20 cellular contexts compared by ENCODE assay signal in genomic region chr5:31898246-31898645, GRCh38.
A peak's percentile ranks its signal among the peaks of the same experiment; 100 is the strongest.
DNase-seq lines count a peak whose midpoint lies in the region; ATAC-seq, FAIRE-seq and TF ChIP-seq lines count a peak whose summit lies in the region.
"Had no signal": no experiment of that assay in that cellular context is flagged by ENCODE, and none has a peak within 500 bp of the region (broad histone marks: within the 10 kb centered on the region; RNA-seq: fewer than 3 reads in every experiment).

No MANE protein-coding gene starts in this region.

- H2BK12ac ChIP-seq in H9 (ENCODE audit: insufficient read length, low read depth, low read length) (no peak overlapping the region), neuronal stem cell (ENCODE audit: low read length) (peak overlapping the region; percentile 31)

- CTCF ChIA-PET in K562 (lab: Yijun Ruan, JAX; ENCODE audit: low intra/inter-chr PET ratio): no interaction called here

- TF ChIP-seq CTCF in H9 (conservative IDR thresholded peaks at IDR 0.05) (no peak), K562 (IDR thresholded peaks at IDR 0.05 in 2 of 3, conservative IDR thresholded peaks at IDR 0.05 in 1 of 3; ENCODE audit: insufficient read depth in 2 of 3, low read depth in 1 of 3, low read length in 3 of 3) (no peak)

- H2AK5ac ChIP-seq in H9 (ENCODE audit: insufficient read length, low read length) (no peak overlapping the region), neuronal stem cell (ENCODE audit: low read depth, low read length) (no peak overlapping the region)

- H2AFZ ChIP-seq in H9 (ENCODE audit: low read length) (no peak overlapping the region), K562 (ENCODE audit: low read depth, low read length) (no peak overlapping the region), neuronal stem cell (ENCODE audit: low read length) (no peak overlapping the region)
- H2AFZ ChIP-seq: GM23338 had no signal

- no peak overlapping the region for H3K27ac ChIP-seq in H9 (ENCODE audit: insufficient read length, low read depth, low read length)
- no peak overlapping the region for H3K27ac ChIP-seq in K562 (ENCODE audit: extremely low read depth, low read depth, low read length)
- no peak overlapping the region for H3K27ac ChIP-seq in neuronal stem cell (replicated peaks; ENCODE audit: low read length)

- DNase-seq in H9 (no peak), NCI-H524 (lab: John Stamatoyannopoulos, UW) (peak; percentile 5 to 70), K562 (ENCODE audit: extremely low read depth in 1 of 4, low spot score in 3 of 4) (no peak), neuronal stem cell (ENCODE audit: low spot score) (no peak), H4 (ENCODE audit: low spot score) (no peak), SKM-1 treated with dmso at 0.1 percent for 144 hours (lab: John Stamatoyannopoulos, UW; ENCODE audit: unreplicated experiment) (no peak)
- DNase-seq: CD4-positive, alpha-beta memory T cell; COR-L47; HCEC 1CT; NCI-H1092 treated with DMSO at 0.1 percent for 48 hours; NCI-H1436; NCI-H187 treated with DMSO at 0.1 percent for 48 hours; NCI-H510A; Right ventricle myocardium superior; RPMI8226 had no signal

- H3K36me3 ChIP-seq in K562 (ENCODE audit: control insufficient read depth, insufficient read depth, low read length): no peaks in the 10 kb centered on the region
- H3K36me3 ChIP-seq in neuronal stem cell (replicated peaks in 1 of 2; ENCODE audit: control insufficient read depth in 2 of 2, insufficient read depth in 2 of 2, low read length in 2 of 2): no peaks in the 10 kb centered on the region

- H4K91ac ChIP-seq in H9 (ENCODE audit: insufficient read length, low read depth, low read length): no peak overlapping the region
- no peak overlapping the region for H4K91ac ChIP-seq in neuronal stem cell (ENCODE audit: low read depth, low read length, poor library complexity)

- H3K23ac ChIP-seq in H9 (ENCODE audit: insufficient read length, low read depth, low read length): no peak overlapping the region
- no peak overlapping the region for H3K23ac ChIP-seq in neuronal stem cell (ENCODE audit: low read depth, low read length, poor library complexity)

- no TSS peak for BruUV-seq in K562 (replicated peaks; lab: Mats Ljungman, UMichigan)

- H4K8ac ChIP-seq in H9 (replicated peaks; ENCODE audit: insufficient read length, low read depth, low read length) (no peak overlapping the region), neuronal stem cell (ENCODE audit: low read depth, low read length) (no peak overlapping the region)

- FAIRE-seq in K562 (lab: Jason Lieb, UNC): no peak
- FAIRE-seq: G401.6 had no signal

- in situ Hi-C loops in K562 (cut with MboI): no loop called here

- no peaks in the 10 kb centered on the region for H3K27me3 Mint-ChIP-seq in H9 (ENCODE audit: low read depth)

- H2BK20ac ChIP-seq in H9 (ENCODE audit: low read depth, low read length, poor library complexity, severe bottlenecking): no peak overlapping the region

- H3K18ac ChIP-seq in H9 (ENCODE audit: insufficient read length, low read depth, low read length) (peak overlapping the region; percentile 23), neuronal stem cell (ENCODE audit: low read length) (peak overlapping the region; percentile 67)

- H3K4me3 ChIP-seq in K562 (no peak overlapping the region), neuronal stem cell (ENCODE audit: low read length in 2 of 2) (no peak overlapping the region)
- H3K4me3 ChIP-seq: GM23338 had no signal

- no peaks in the 10 kb centered on the region for H3K79me1 ChIP-seq in H9 (ENCODE audit: insufficient read depth, low read depth, low read length, poor library complexity, severe bottlenecking)
- no peaks in the 10 kb centered on the region for H3K79me1 ChIP-seq in neuronal stem cell (ENCODE audit: low read depth, low read length)

- H3K9me3 ChIP-seq in H9 (ENCODE audit: control insufficient read depth, low read depth, low read length) (no peaks in the 10 kb centered on the region), K562 (replicated peaks; ENCODE audit: control insufficient read depth, insufficient read depth, low read depth, low read length) (no peaks in the 10 kb centered on the region), neuronal stem cell (replicated peaks in 1 of 2; ENCODE audit: control insufficient read depth in 2 of 2, insufficient read depth in 1 of 2, low read depth in 1 of 2, low read length in 2 of 2) (peaks cover 0 to 4% of the 10 kb centered on the region in 2 donors)

- H3K14ac ChIP-seq in H9 (ENCODE audit: insufficient read depth, low read length) (peak overlapping the region; percentile 19; the same call in 1 of the 2 replicates), neuronal stem cell (ENCODE audit: low read length) (no peak overlapping the region)

- no peaks in the 10 kb centered on the region for H3K4me1 ChIP-seq in H9 (ENCODE audit: insufficient read depth, low read length)
- H3K4me1 ChIP-seq in K562 (replicated peaks in 1 of 2; ENCODE audit: control insufficient read depth in 2 of 2, insufficient read depth in 2 of 2, low read length in 2 of 2): no peaks in the 10 kb centered on the region
- peaks cover 3 to 5% of the 10 kb centered on the region in 2 donors for H3K4me1 ChIP-seq in neuronal stem cell (ENCODE audit: control insufficient read depth in 2 of 2, insufficient read depth in 1 of 2, low read depth in 1 of 2, low read length in 2 of 2)

- H4K5ac ChIP-seq in H9 (ENCODE audit: insufficient read length, low read depth, low read length): no peak overlapping the region

- no peak overlapping the region for H3K56ac ChIP-seq in H9 (ENCODE audit: insufficient read length, low read depth, low read length)

- H2BK5ac ChIP-seq in H9 (ENCODE audit: insufficient read length, low read length): no peak overlapping the region
- H2BK5ac ChIP-seq in neuronal stem cell (ENCODE audit: low read length): no peak overlapping the region

- peaks cover 0 to 2% of the 10 kb centered on the region in 2 experiments; a peak in 2 of 5 replicates for H3K9me3 Mint-ChIP-seq in H9
- H3K9me3 Mint-ChIP-seq: GM23338; IgD-negative memory B cell; T-helper 1 cell treated with Interleukin-12 subunit alpha and Interleukin-12 subunit beta and Interleukin-4 antibody, amounts not matched to agents 30 μg/mL and 1 μg/mL, for 36 hours had no signal

- ATAC-seq in K562: no peak
- no peak for ATAC-seq in GM19351 (IDR thresholded peaks at IDR 0.05; ENCODE audit: unreplicated experiment)
- ATAC-seq: GM23338 had no signal

- H3K23me2 ChIP-seq in H9 (ENCODE audit: insufficient read length, low read depth, low read length, poor library complexity, severe bottlenecking): no peaks in the 10 kb centered on the region

- POLR2A ChIA-PET in K562 (lab: Yijun Ruan, JAX): interaction anchor here (1.0 kb wide), 1 partner anchor 24 kb away, joined by 3 read pairs; no protein-coding TSS in a partner anchor

- H3K27me3 ChIP-seq in H9 (ENCODE audit: insufficient read depth, low read length) (no peaks in the 10 kb centered on the region), K562 (ENCODE audit: control insufficient read depth in 2 of 2, insufficient read depth in 2 of 2, low read length in 2 of 2) (peaks cover 11 to 27% of the 10 kb centered on the region in 2 experiments; a peak in 4 of 5 replicates), neuronal stem cell (ENCODE audit: control insufficient read depth in 3 of 3, insufficient read depth in 3 of 3, low read depth in 1 of 3, low read length in 3 of 3) (no peaks in the 10 kb centered on the region)

- H4K20me1 ChIP-seq in H9 (ENCODE audit: control insufficient read depth, insufficient read depth, insufficient read length) (no peaks in the 10 kb centered on the region), K562 (replicated peaks; ENCODE audit: control insufficient read depth, insufficient read depth, low read length) (no peaks in the 10 kb centered on the region)

- H3K27ac Mint-ChIP-seq in H9: no peak overlapping the region
- H3K27ac Mint-ChIP-seq: CD4-positive, alpha-beta memory T cell; GM23338; IgD-negative memory B cell; T-helper 1 cell treated with Interleukin-12 subunit alpha and Interleukin-12 subunit beta and Interleukin-4 antibody, amounts not matched to agents 30 μg/mL and 1 μg/mL, for 36 hours had no signal

- TF ChIP-seq RAD21 in K562 (CRISPR knock-in tag; conservative IDR thresholded peaks at IDR 0.05 in 1 of 2, IDR thresholded peaks at IDR 0.05 in 1 of 2): no peak

- no peaks in the 10 kb centered on the region; a peak in 2 of 7 replicates for H3K36me3 Mint-ChIP-seq in H9 (ENCODE audit: insufficient read depth in 1 of 3, low read depth in 3 of 3)
- H3K36me3 Mint-ChIP-seq: CD4-positive, alpha-beta memory T cell had no signal

- H2BK120ac ChIP-seq in H9 (ENCODE audit: low read depth, low read length, poor library complexity, severe bottlenecking): no peak overlapping the region
- H2BK120ac ChIP-seq in neuronal stem cell (ENCODE audit: low read depth, low read length): no peak overlapping the region

- no peak overlapping the region for H2BK15ac ChIP-seq in H9 (ENCODE audit: low read depth, low read length)
- peak overlapping the region; percentile 88 for H2BK15ac ChIP-seq in neuronal stem cell (ENCODE audit: low read length)

- WGBS in H9 (ENCODE audit: extremely low coverage, insufficient read length, low lambda C conversion rate): no CpG with 5 or more reads among the region's 4 CpGs
- WGBS in K562 (ENCODE audit: insufficient coverage, low coverage, missing lambda C conversion rate): 1% methylated on average over 4 of the region's 4 CpGs
- no CpG with 5 or more reads among the region's 4 CpGs for WGBS in neuronal stem cell (ENCODE audit: extremely low coverage in 2 of 2, insufficient read length in 2 of 2, insufficient replicate concordance in 1 of 2), 2 donors

- no peak for TF ChIP-seq EP300 in K562 (IDR thresholded peaks at IDR 0.05; ENCODE audit: low read length)

- H3K9me1 ChIP-seq in K562 (ENCODE audit: control insufficient read depth, insufficient read depth, low read length): no peaks in the 10 kb centered on the region

- H3K9ac ChIP-seq in H9 (ENCODE audit: extremely low read depth, insufficient read length, low read length) (no peak overlapping the region), K562 (ENCODE audit: insufficient read depth in 1 of 2, low read depth in 2 of 2, low read length in 2 of 2) (no peak overlapping the region), neuronal stem cell (ENCODE audit: low read depth, low read length, poor library complexity) (no peak overlapping the region)

- H3K79me2 ChIP-seq in H9 (ENCODE audit: insufficient read depth, low read length) (no peaks in the 10 kb centered on the region), K562 (ENCODE audit: control insufficient read depth, insufficient read depth, low read length) (no peaks in the 10 kb centered on the region)

- no peak overlapping the region for H3K4me3 Mint-ChIP-seq in H9
- H3K4me3 Mint-ChIP-seq: CD4-positive, alpha-beta memory T cell; GM23338; IgD-negative memory B cell; T-helper 1 cell treated with Interleukin-12 subunit alpha and Interleukin-12 subunit beta and Interleukin-4 antibody, amounts not matched to agents 30 μg/mL and 1 μg/mL, for 36 hours had no signal

- no peak for TF ChIP-seq POLR2A in K562 (conservative IDR thresholded peaks at IDR 0.05)

- H3T11ph ChIP-seq in H9 (ENCODE audit: low read length): no peak overlapping the region

- H3K4me2 ChIP-seq in H9 (ENCODE audit: insufficient read depth, insufficient read length, low read length) (no peak overlapping the region), K562 (ENCODE audit: insufficient read depth, low read length) (no peak overlapping the region), neuronal stem cell (ENCODE audit: insufficient read depth, low read length, poor library complexity, severe bottlenecking) (no peak overlapping the region)
- H3K4me2 ChIP-seq: GM23338 had no signal

- H3K4ac ChIP-seq in H9 (ENCODE audit: low read depth, low read length) (no peak overlapping the region), neuronal stem cell (ENCODE audit: low read length) (no peak overlapping the region)

- intact Hi-C loops in K562 (cut with micrococcal nuclease): no loop called here

- H3K4me1 Mint-ChIP-seq in H9: peaks cover 15 to 17% of the 10 kb centered on the region in 2 experiments
- H3K4me1 Mint-ChIP-seq: CD4-positive, alpha-beta memory T cell; IgD-negative memory B cell had no signal

Comparison
In these comparisons a context has a peak if more than half of its experiments do, and no peak if none do; other contexts are left out.
1. DNase-seq: peak in NCI-H524 (2 of 2); none in H9 (single experiment), K562 (0 of 4), neuronal stem cell (single experiment), H4 (single experiment) and SKM-1 treated with dmso at 0.1 percent for 144 hours (single experiment).